ENCODE assay signal across 1 cellular context in genomic region chr9:20783057-20784038, GRCh38.
TF ChIP-seq lines count a peak whose summit lies in the region.

No MANE protein-coding gene starts in this region.

TF ChIP-seq in WTC11, 78 proteins besides CTCF, POLR2A, EP300 and RAD21 (continued from another document):
- TF ChIP-seq ARID4B (CRISPR knock-in tag; IDR thresholded peaks at IDR 0.05; ENCODE audit: borderline replicate concordance) (no peak), SMAD3 (CRISPR knock-in tag; IDR thresholded peaks at IDR 0.05; ENCODE audit: borderline replicate concordance) (no peak), ELF4 (CRISPR knock-in tag; IDR thresholded peaks at IDR 0.05; ENCODE audit: low read depth) (no peak), TEAD4 (CRISPR knock-in tag; IDR thresholded peaks at IDR 0.05) (no peak), ZNF138 (CRISPR knock-in tag; conservative IDR thresholded peaks at IDR 0.05) (no peak), ZBTB21 (CRISPR knock-in tag; IDR thresholded peaks at IDR 0.05; ENCODE audit: borderline replicate concordance) (no peak), JUN (CRISPR knock-in tag; IDR thresholded peaks at IDR 0.05) (no peak), NFATC4 (CRISPR knock-in tag; IDR thresholded peaks at IDR 0.05) (no peak)
